ENCODE assay signal across 2 cellular contexts in the genomic region with DNA sequence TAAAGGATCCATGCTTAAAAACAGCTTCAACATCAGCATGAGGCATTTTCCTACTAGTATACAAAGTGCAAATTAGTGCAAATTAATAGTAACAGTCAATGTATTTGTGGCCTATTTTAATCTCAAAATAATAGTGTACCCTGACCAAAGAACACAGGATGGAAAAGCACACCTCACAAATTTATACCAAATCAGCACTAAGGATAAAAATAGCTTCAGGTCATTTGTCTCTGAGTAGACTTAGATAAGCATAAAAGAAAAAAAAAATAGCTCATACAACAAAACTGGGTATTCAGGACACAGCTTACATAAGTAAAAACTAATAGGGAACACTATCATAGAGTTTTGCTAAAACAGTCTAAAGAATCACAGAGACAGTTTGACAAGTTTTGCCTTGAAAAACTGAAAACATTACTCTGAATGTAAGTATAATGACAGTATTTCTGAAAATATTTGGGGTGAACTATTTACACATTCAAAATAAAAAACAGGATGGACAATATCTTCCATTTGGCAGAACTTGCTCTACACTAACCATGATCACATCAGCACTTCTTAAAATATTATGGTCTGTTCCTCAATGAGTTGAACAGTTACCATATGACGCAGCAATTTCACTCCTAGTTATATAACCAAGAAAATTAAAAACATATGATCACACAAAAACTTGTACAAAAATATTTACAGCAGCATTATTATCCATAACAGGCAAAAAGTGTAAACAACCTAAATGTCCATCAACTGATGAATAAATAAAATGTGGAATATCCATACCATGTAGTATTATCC.
A peak's percentile ranks its signal among the peaks of the same experiment; 100 is the strongest.
TF ChIP-seq lines count a peak whose summit lies in the region.

No MANE protein-coding gene starts in this region.

TF ChIP-seq in HEK293, 187 proteins besides CTCF, POLR2A, EP300 and RAD21:
- TF ChIP-seq ZNF10 (tag by site-specific recombination; IDR thresholded peaks at IDR 0.05) (peak; percentile 71), ZNF335 (tag by site-specific recombination; conservative IDR thresholded peaks at IDR 0.05) (no peak)
TF ChIP-seq in HEK293: peak in this region for 1.

TF ChIP-seq in K562, 482 proteins besides CTCF, POLR2A, EP300 and RAD21:
- TF ChIP-seq BCL6 (CRISPR knock-in tag; IDR thresholded peaks at IDR 0.05) (no peak), ZNF146 (CRISPR knock-in tag; IDR thresholded peaks at IDR 0.05; ENCODE audit: unreplicated experiment) (no peak), ARID1B (IDR thresholded peaks at IDR 0.05) (peak; percentile 10; the same call in 1 of the 2 replicates), MCM3 (IDR thresholded peaks at IDR 0.05) (no peak), U2AF1 (optimal IDR thresholded peaks at IDR 0.05; ENCODE audit: low read depth, low read length) (no peak), NCOA2 (IDR thresholded peaks at IDR 0.05; ENCODE audit: partially characterized antibody in 2 of 2) (no peak), MAFF (IDR thresholded peaks at IDR 0.05; ENCODE audit: low read length) (no peak), MEF2A (IDR thresholded peaks at IDR 0.05; ENCODE audit: control insufficient read depth, low read depth, low read length) (peak; percentile 42; the same call in 1 of the 2 replicates), ZNF121 (CRISPR knock-in tag; conservative IDR thresholded peaks at IDR 0.05) (no peak), C11orf30 (IDR thresholded peaks at IDR 0.05; ENCODE audit: low read depth) (peak; percentile 77), ZNF316 (IDR thresholded peaks at IDR 0.05) (peak; percentile 92), NFE2L1 (tag; IDR thresholded peaks at IDR 0.05; ENCODE audit: borderline replicate concordance, low read depth) (peak; percentile 41; the same call in 1 of the 2 replicates), MAFG (tag; conservative IDR thresholded peaks at IDR 0.05) (peak; percentile 82), BACH1 (tag; IDR thresholded peaks at IDR 0.05) (0 out of 2 replicates have a peak, but pooled peaks have one; percentile 31), NFE2 (IDR thresholded peaks at IDR 0.05; ENCODE audit: low read depth) (peak; percentile 74)
- TF ChIP-seq, protein P1, sequence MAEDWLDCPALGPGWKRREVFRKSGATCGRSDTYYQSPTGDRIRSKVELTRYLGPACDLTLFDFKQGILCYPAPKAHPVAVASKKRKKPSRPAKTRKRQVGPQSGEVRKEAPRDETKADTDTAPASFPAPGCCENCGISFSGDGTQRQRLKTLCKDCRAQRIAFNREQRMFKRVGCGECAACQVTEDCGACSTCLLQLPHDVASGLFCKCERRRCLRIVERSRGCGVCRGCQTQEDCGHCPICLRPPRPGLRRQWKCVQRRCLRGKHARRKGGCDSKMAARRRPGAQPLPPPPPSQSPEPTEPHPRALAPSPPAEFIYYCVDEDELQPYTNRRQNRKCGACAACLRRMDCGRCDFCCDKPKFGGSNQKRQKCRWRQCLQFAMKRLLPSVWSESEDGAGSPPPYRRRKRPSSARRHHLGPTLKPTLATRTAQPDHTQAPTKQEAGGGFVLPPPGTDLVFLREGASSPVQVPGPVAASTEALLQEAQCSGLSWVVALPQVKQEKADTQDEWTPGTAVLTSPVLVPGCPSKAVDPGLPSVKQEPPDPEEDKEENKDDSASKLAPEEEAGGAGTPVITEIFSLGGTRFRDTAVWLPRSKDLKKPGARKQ (CRISPR knock-in tag; IDR thresholded peaks at IDR 0.05) = no peak
- TF ChIP-seq, protein P2, sequence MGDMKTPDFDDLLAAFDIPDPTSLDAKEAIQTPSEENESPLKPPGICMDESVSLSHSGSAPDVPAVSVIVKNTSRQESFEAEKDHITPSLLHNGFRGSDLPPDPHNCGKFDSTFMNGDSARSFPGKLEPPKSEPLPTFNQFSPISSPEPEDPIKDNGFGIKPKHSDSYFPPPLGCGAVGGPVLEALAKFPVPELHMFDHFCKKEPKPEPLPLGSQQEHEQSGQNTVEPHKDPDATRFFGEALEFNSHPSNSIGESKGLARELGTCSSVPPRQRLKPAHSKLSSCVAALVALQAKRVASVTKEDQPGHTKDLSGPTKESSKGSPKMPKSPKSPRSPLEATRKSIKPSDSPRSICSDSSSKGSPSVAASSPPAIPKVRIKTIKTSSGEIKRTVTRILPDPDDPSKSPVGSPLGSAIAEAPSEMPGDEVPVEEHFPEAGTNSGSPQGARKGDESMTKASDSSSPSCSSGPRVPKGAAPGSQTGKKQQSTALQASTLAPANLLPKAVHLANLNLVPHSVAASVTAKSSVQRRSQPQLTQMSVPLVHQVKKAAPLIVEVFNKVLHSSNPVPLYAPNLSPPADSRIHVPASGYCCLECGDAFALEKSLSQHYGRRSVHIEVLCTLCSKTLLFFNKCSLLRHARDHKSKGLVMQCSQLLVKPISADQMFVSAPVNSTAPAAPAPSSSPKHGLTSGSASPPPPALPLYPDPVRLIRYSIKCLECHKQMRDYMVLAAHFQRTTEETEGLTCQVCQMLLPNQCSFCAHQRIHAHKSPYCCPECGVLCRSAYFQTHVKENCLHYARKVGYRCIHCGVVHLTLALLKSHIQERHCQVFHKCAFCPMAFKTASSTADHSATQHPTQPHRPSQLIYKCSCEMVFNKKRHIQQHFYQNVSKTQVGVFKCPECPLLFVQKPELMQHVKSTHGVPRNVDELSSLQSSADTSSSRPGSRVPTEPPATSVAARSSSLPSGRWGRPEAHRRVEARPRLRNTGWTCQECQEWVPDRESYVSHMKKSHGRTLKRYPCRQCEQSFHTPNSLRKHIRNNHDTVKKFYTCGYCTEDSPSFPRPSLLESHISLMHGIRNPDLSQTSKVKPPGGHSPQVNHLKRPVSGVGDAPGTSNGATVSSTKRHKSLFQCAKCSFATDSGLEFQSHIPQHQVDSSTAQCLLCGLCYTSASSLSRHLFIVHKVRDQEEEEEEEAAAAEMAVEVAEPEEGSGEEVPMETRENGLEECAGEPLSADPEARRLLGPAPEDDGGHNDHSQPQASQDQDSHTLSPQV (IDR thresholded peaks at IDR 0.05) = 0 out of 2 replicates have a peak, but pooled peaks have one; percentile 56
- TF ChIP-seq, protein P3, sequence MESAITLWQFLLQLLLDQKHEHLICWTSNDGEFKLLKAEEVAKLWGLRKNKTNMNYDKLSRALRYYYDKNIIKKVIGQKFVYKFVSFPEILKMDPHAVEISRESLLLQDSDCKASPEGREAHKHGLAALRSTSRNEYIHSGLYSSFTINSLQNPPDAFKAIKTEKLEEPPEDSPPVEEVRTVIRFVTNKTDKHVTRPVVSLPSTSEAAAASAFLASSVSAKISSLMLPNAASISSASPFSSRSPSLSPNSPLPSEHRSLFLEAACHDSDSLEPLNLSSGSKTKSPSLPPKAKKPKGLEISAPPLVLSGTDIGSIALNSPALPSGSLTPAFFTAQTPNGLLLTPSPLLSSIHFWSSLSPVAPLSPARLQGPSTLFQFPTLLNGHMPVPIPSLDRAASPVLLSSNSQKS (CRISPR knock-in tag; IDR thresholded peaks at IDR 0.05) = no peak
- TF ChIP-seq, protein P4, sequence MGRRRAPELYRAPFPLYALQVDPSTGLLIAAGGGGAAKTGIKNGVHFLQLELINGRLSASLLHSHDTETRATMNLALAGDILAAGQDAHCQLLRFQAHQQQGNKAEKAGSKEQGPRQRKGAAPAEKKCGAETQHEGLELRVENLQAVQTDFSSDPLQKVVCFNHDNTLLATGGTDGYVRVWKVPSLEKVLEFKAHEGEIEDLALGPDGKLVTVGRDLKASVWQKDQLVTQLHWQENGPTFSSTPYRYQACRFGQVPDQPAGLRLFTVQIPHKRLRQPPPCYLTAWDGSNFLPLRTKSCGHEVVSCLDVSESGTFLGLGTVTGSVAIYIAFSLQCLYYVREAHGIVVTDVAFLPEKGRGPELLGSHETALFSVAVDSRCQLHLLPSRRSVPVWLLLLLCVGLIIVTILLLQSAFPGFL (CRISPR knock-in tag; IDR thresholded peaks at IDR 0.05) = no peak
- TF ChIP-seq, protein P5, sequence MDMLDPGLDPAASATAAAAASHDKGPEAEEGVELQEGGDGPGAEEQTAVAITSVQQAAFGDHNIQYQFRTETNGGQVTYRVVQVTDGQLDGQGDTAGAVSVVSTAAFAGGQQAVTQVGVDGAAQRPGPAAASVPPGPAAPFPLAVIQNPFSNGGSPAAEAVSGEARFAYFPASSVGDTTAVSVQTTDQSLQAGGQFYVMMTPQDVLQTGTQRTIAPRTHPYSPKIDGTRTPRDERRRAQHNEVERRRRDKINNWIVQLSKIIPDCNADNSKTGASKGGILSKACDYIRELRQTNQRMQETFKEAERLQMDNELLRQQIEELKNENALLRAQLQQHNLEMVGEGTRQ (CRISPR knock-in tag; IDR thresholded peaks at IDR 0.05) = no peak
TF ChIP-seq in K562: peak in this region for 9.
